In genomic region chr12:45336331-45336730, GRCh38 we compare ENCODE assay signal across 11 cellular contexts.
A peak's percentile ranks its signal among the peaks of the same experiment; 100 is the strongest.
DNase-seq lines count a peak whose midpoint lies in the region; ATAC-seq and TF ChIP-seq lines count a peak whose summit lies in the region.
"Had no signal": no experiment of that assay in that cellular context is flagged by ENCODE, and none has a peak within 500 bp of the region (broad histone marks: within the 10 kb centered on the region; RNA-seq: fewer than 3 reads in every experiment).

No MANE protein-coding gene starts in this region.

- no peak overlapping the region for H3K4me3 ChIP-seq in AG04449 (ENCODE audit: low read depth, low read length)

- DNase-seq in AG04449 (ENCODE audit: low read depth, low spot score), result peak; percentile 92
- peak; percentile 81 for DNase-seq in HT1080 (ENCODE audit: low read depth)
- peak; percentile 99 for DNase-seq in amniotic epithelial cell (ENCODE audit: low read depth)
- peak; percentile 63 for DNase-seq in foreskin melanocyte
- DNase-seq in C1 segment of cervical spinal cord (lab: John Stamatoyannopoulos, UW), result no peak
- no peak for DNase-seq in globus pallidus (ENCODE audit: low spot score)
- no peak for DNase-seq in Right ventricle myocardium inferior (ENCODE audit: missing footprints)
- DNase-seq in ecto neural progenitor cell (ENCODE audit: low spot score), result no peak
- DNase-seq: CD4-positive, alpha-beta memory T cell; NCI-H2029 treated with DMSO at 0.1 percent for 48 hours; Right ventricle myocardium superior had no signal

- POLR2A ChIA-PET in AG04449 (lab: Yijun Ruan, JAX), result interaction anchor here (0.7 to 1.2 kb wide), 3 partner anchors 12 to 68 kb away, joined by 3 to 4 read pairs (median 3); no protein-coding TSS in a partner anchor

- no peak for ATAC-seq in Right ventricle myocardium inferior

- CTCF ChIA-PET in AG04449 (lab: Yijun Ruan, JAX), result interaction anchor here (1.0 to 1.1 kb wide), 2 partner anchors 9 to 19 kb away, joined by 3 to 6 read pairs; no protein-coding TSS in a partner anchor

- no peak for TF ChIP-seq CTCF in AG04449 (IDR thresholded peaks at IDR 0.05; ENCODE audit: insufficient read depth, low read length, missing control alignments)

- intact Hi-C loops in Right ventricle myocardium inferior (cut with DNase I), result no loop called here

Comparison
In these comparisons a context has a peak if more than half of its experiments do, and no peak if none do; other contexts are left out.
1. DNase-seq: peak in AG04449 (single experiment), HT1080 (single experiment), amniotic epithelial cell (single experiment) and foreskin melanocyte (single experiment); none in C1 segment of cervical spinal cord (0 of 14), globus pallidus (single experiment), Right ventricle myocardium inferior (single experiment) and ecto neural progenitor cell (single experiment).